Comparison of ENCODE assay signal across 8 cellular contexts in the genomic region with DNA sequence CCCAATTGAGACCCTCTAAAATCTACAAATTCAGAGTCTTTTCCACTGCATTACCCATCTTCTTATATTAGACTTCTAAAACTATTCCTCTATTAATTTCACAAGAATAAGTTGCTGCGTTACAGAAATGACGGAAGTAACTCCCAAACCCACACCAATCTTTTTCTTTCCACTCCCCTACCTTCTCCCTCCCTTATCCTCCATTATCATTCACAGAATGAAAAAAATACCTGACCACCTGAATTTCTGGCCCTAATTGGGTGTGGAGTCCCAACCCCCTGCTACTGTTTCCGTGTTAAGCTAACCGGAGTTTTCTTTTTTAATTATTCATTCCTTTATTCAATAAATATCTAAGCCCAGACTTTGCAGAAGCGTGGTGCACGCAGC. TPM values are rescaled to one million over a fixed set of nuclear protein-coding genes. Genes with fewer than 3 reads are reported as not detected.
DNase-seq lines count a peak whose midpoint lies in the region; ATAC-seq and TF ChIP-seq lines count a peak whose summit lies in the region.

No MANE protein-coding gene starts in this region.

- H3K4me3 Mint-ChIP-seq in Caco-2 (ENCODE audit: unreplicated experiment), result peak overlapping the region; percentile 85
- peak overlapping the region; percentile 88 to 97 (median 96) for H3K4me3 Mint-ChIP-seq in naive B cell

- peak overlapping the region in 55 of 59 donors; percentile 41 to 96 (median 88) for H3K27ac ChIP-seq in dorsolateral prefrontal cortex

- BruUV-seq in Caco-2 (replicated peaks; lab: Mats Ljungman, UMichigan), result no TSS peak

- no peaks in the 10 kb centered on the region for H3K27me3 Mint-ChIP-seq in Caco-2 (ENCODE audit: insufficient read depth, unreplicated experiment)
- peaks cover 0 to 9% (median 6%) of the 10 kb centered on the region in 3 donors for H3K27me3 Mint-ChIP-seq in naive B cell

- H3K9me3 ChIP-seq in Caco-2, result no peaks in the 10 kb centered on the region
- H3K9me3 ChIP-seq in NT2/D1 (ENCODE audit: insufficient read depth, low read length), result 0 out of 2 replicates have a peak, but pooled peaks cover 7% of the 10 kb centered on the region

- CTCF ChIA-PET in Caco-2 (lab: Charles Lee), result no interaction called here

- ATAC-seq in GM21737 (IDR thresholded peaks at IDR 0.05; ENCODE audit: unreplicated experiment) (peak; percentile 5), naive B cell (ENCODE audit: low read depth in 2 of 2) (no peak), GM21367 (IDR thresholded peaks at IDR 0.05; ENCODE audit: unreplicated experiment) (no peak)

- TF ChIP-seq CTCF in Caco-2 (IDR thresholded peaks at IDR 0.05; ENCODE audit: insufficient read depth in 1 of 2, low read depth in 1 of 2, low read length in 1 of 2, severe bottlenecking in 1 of 2, unreplicated experiment in 1 of 2) (no peak), dorsolateral prefrontal cortex (IDR thresholded peaks at IDR 0.05 in 54 of 56, conservative IDR thresholded peaks at IDR 0.05 in 2 of 56; ENCODE audit: low read depth in 1 of 56, partially characterized antibody in 56 of 56) (no peak)

- H3K36me3 ChIP-seq in Caco-2 (ENCODE audit: control insufficient read depth, insufficient read depth, low read length), result no peaks in the 10 kb centered on the region
- peaks cover 10% of the 10 kb centered on the region for H3K36me3 ChIP-seq in NT2/D1 (ENCODE audit: insufficient read depth, insufficient read length, low read length)

- H3K4me1 Mint-ChIP-seq in Caco-2 (ENCODE audit: low read depth, unreplicated experiment) (no peaks in the 10 kb centered on the region), naive B cell (peaks cover 24 to 43% (median 43%) of the 10 kb centered on the region in 3 donors)

- no peak for DNase-seq in Caco-2
- DNase-seq in NT2/D1 (ENCODE audit: low read depth, low spot score), result no peak
- DNase-seq in dorsolateral prefrontal cortex, result no peak
- no peak for DNase-seq in naive B cell
- DNase-seq in NCI-H1436 treated with DMSO at 0.1 percent for 48 hours (lab: John Stamatoyannopoulos, UW), result no peak
- no peak for DNase-seq in NCI-H1930 (lab: John Stamatoyannopoulos, UW)

- no peaks in the 10 kb centered on the region for H3K9me3 Mint-ChIP-seq in Caco-2 (ENCODE audit: unreplicated experiment)
- peaks cover 0 to 2% (median 0%) of the 10 kb centered on the region in 7 donors for H3K9me3 Mint-ChIP-seq in naive B cell

- H3K36me3 Mint-ChIP-seq in Caco-2 (ENCODE audit: insufficient read depth, unreplicated experiment) (peaks cover 6% of the 10 kb centered on the region), naive B cell (no peaks in the 10 kb centered on the region)

- POLR2A ChIA-PET in Caco-2 (lab: Charles Lee), result interaction anchor here (0.5 kb wide), 1 partner anchor 249 kb away, joined by 6 read pairs; no protein-coding TSS in a partner anchor

- intact Hi-C loops in Caco-2 (cut with micrococcal nuclease; ENCODE audit: unreplicated experiment), result loop anchor here (5.0 to 10.0 kb wide), 2 partner anchors 52 to 94 kb away; partner anchors contain the start of gene RMP24
- intact Hi-C loops in dorsolateral prefrontal cortex (cut with DNase I), result loop anchor here (1.0 to 5.0 kb wide), 3 partner anchors 61 to 94 kb away; partner anchors contain the start of genes ELP2 (in 2 of the 2), SLC39A6 (in 2 of the 2) and RMP24 (in 1 of the 2)

- H3K27me3 ChIP-seq in Caco-2 (replicated peaks; ENCODE audit: control insufficient read depth, insufficient read depth, low read length) (no peaks in the 10 kb centered on the region), NT2/D1 (ENCODE audit: insufficient read depth, insufficient read length) (no peaks in the 10 kb centered on the region), dorsolateral prefrontal cortex (no peaks in the 10 kb centered on the region)

- no peaks in the 10 kb centered on the region for H3K4me1 ChIP-seq in Caco-2
- H3K4me1 ChIP-seq in NT2/D1 (ENCODE audit: insufficient read depth, insufficient read length), result no peaks in the 10 kb centered on the region

- peak overlapping the region; percentile 95 for H3K9ac ChIP-seq in NT2/D1 (ENCODE audit: insufficient read length, low read depth)

- H3K27ac Mint-ChIP-seq in Caco-2 (ENCODE audit: unreplicated experiment) (peak overlapping the region; percentile 79), naive B cell (peak overlapping the region; percentile 90 to 96 (median 94))

- H3K4me3 ChIP-seq in Caco-2 (ENCODE audit: low read depth, low read length) (peak overlapping the region; percentile 58), NT2/D1 (ENCODE audit: insufficient read length, low read depth) (peak overlapping the region; percentile 94), dorsolateral prefrontal cortex (peak overlapping the region; percentile 64 to 99 (median 93))

RNA-seq across cellular contexts. Expression of gene RPRD1A, which starts 0.6 kb away (rescaled TPM):
- total RNA-seq in Caco-2 (2022) (18.9 and 21.1 TPM in 2 replicates), dorsolateral prefrontal cortex (100 to 1,000 TPM in 85 of 120 experiments, 10 to 100 TPM in 35; 74.9 to 135 (median 105) TPM)
- polyA plus RNA-seq in naive B cell (ENCODE audit: low read depth in 6 of 6), result 10 to 100 TPM; 10.9 to 25.4 (median 20.4) TPM
